In the genomic region with DNA sequence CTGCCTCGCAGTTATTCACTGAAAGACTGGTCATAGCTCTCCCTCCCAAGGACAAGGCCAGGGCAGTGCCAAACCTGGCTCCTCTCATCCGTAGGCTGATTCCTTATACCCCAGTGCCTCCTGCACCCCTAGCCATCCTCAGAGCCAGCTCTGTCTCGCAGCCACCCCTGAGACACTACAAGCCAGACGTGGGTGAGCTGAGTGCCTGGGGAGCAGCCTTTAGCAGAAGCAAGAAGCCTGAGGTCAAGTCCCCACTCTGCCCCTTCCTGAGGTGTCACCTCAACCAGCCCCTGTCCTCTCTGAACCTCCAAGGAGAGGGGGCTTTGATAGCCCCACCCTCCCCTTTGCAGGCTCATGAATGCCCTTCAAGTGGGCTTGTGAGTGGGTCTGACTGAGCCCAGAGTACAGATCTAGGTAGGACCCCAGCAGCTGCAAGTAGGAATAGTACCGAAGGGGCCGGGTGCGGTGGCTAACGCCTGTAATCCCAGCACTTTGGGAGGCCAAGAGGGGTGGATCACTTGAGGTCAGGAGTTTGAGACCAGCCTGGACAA, we compare ENCODE assay signal across 10 cellular contexts. TPM values are rescaled to one million over a fixed set of nuclear protein-coding genes. Genes with fewer than 3 reads are reported as not detected.
DNase-seq lines count a peak whose midpoint lies in the region; ATAC-seq and TF ChIP-seq lines count a peak whose summit lies in the region.
"Had no signal": no experiment of that assay in that cellular context is flagged by ENCODE, and none has a peak within 500 bp of the region (broad histone marks: within the 10 kb centered on the region; RNA-seq: fewer than 3 reads in every experiment).

No MANE protein-coding gene starts in this region.

- no peak for DNase-seq in T-helper 1 cell
- DNase-seq in stomach, result no peak
- DNase-seq in NCI-H526 treated with DMSO at 0.1 percent for 48 hours (lab: John Stamatoyannopoulos, UW), result no peak
- DNase-seq in nucleus accumbens (lab: John Stamatoyannopoulos, UW), result no peak
- DNase-seq in cerebellar cortex (ENCODE audit: low spot score), result no peak

- no peak overlapping the region for H3K9ac ChIP-seq in iPS-18a (ENCODE audit: low read length)

- H3K9me3 ChIP-seq in iPS-18a (ENCODE audit: control insufficient read depth, low read depth, low read length) (no peaks in the 10 kb centered on the region), stomach (no peaks in the 10 kb centered on the region)
- H3K9me3 ChIP-seq: mucosa of descending colon had no signal

- H3K4me3 ChIP-seq in iPS-18a (ENCODE audit: low read length), result peak overlapping the region; percentile 82
- H3K4me3 ChIP-seq in stomach, result peak overlapping the region; percentile 90 to 99 (median 93)

- peaks cover 3% of the 10 kb centered on the region for H3K4me1 ChIP-seq in iPS-18a (ENCODE audit: control insufficient read depth, low read depth, low read length)
- peaks cover 27 to 66% (median 57%) of the 10 kb centered on the region in 4 donors for H3K4me1 ChIP-seq in stomach

- peaks cover 16% of the 10 kb centered on the region for H3K36me3 Mint-ChIP-seq in T-helper 1 cell treated with Interleukin-12 subunit alpha and Interleukin-12 subunit beta and Interleukin-4 antibody, amounts not matched to agents 30 μg/mL and 1 μg/mL, for 36 hours (ENCODE audit: low read depth)
- peaks cover 22% of the 10 kb centered on the region for H3K36me3 Mint-ChIP-seq in activated T-helper 17 cell treated with anti-CD3 and anti-CD28 coated beads, Interleukin-2, amount 50 U/mL, for 72 hours (ENCODE audit: low read depth)

- peaks cover 24% of the 10 kb centered on the region for H3K4me1 Mint-ChIP-seq in T-helper 1 cell treated with Interleukin-12 subunit alpha and Interleukin-12 subunit beta and Interleukin-4 antibody, amounts not matched to agents 30 μg/mL and 1 μg/mL, for 36 hours (ENCODE audit: low read depth)
- peaks cover 20% of the 10 kb centered on the region for H3K4me1 Mint-ChIP-seq in activated T-helper 17 cell treated with anti-CD3 and anti-CD28 coated beads, Interleukin-2, amount 50 U/mL, for 72 hours

- TF ChIP-seq CTCF in stomach (IDR thresholded peaks at IDR 0.05), result no peak

- H3K27me3 ChIP-seq in iPS-18a (ENCODE audit: control insufficient read depth, insufficient read depth, low read length) (no peaks in the 10 kb centered on the region), stomach (no peaks in the 10 kb centered on the region)

- peak overlapping the region; percentile 90 for H3K4me3 Mint-ChIP-seq in T-helper 1 cell treated with Interleukin-12 subunit alpha and Interleukin-12 subunit beta and Interleukin-4 antibody, amounts not matched to agents 30 μg/mL and 1 μg/mL, for 36 hours
- peak overlapping the region; percentile 99 for H3K4me3 Mint-ChIP-seq in activated T-helper 17 cell treated with anti-CD3 and anti-CD28 coated beads, Interleukin-2, amount 50 U/mL, for 72 hours

- intact Hi-C loops in stomach (cut with DNase I; ENCODE audit: low total_unique reads), result no loop called here

- H3K36me3 ChIP-seq in iPS-18a (ENCODE audit: control insufficient read depth, low read depth, low read length) (no peaks in the 10 kb centered on the region), stomach (peaks cover 0 to 29% (median 17%) of the 10 kb centered on the region in 4 donors)

- H3K27me3 Mint-ChIP-seq in T-helper 1 cell treated with Interleukin-12 subunit alpha and Interleukin-12 subunit beta and Interleukin-4 antibody, amounts not matched to agents 30 μg/mL and 1 μg/mL, for 36 hours (ENCODE audit: low read depth), result no peaks in the 10 kb centered on the region
- H3K27me3 Mint-ChIP-seq in activated T-helper 17 cell treated with anti-CD3 and anti-CD28 coated beads, Interleukin-2, amount 50 U/mL, for 72 hours, result no peaks in the 10 kb centered on the region

- H3K27ac Mint-ChIP-seq in T-helper 1 cell treated with Interleukin-12 subunit alpha and Interleukin-12 subunit beta and Interleukin-4 antibody, amounts not matched to agents 30 μg/mL and 1 μg/mL, for 36 hours, result peak overlapping the region; percentile 90
- H3K27ac Mint-ChIP-seq in activated T-helper 17 cell treated with anti-CD3 and anti-CD28 coated beads, Interleukin-2, amount 50 U/mL, for 72 hours, result peak overlapping the region; percentile 99

- H3K27ac ChIP-seq in iPS-18a (ENCODE audit: low read length) (no peak overlapping the region), stomach (peak overlapping the region in 4 of 5 donors; percentile 88 to 93 (median 90))

- no peak for TF ChIP-seq POLR2A in stomach (IDR thresholded peaks at IDR 0.05)

- ATAC-seq in activated T-helper 17 cell treated with anti-CD3 and anti-CD28 coated beads, Interleukin-2, amount 50 U/mL, for 72 hours (replicated peaks), result no peak

- H3K9me3 Mint-ChIP-seq in T-helper 1 cell treated with Interleukin-12 subunit alpha and Interleukin-12 subunit beta and Interleukin-4 antibody, amounts not matched to agents 30 μg/mL and 1 μg/mL, for 36 hours, result no peaks in the 10 kb centered on the region
- no peaks in the 10 kb centered on the region for H3K9me3 Mint-ChIP-seq in activated T-helper 17 cell treated with anti-CD3 and anti-CD28 coated beads, Interleukin-2, amount 50 U/mL, for 72 hours

- WGBS in stomach, 5 donors, result 60 to 67% (median 63%) methylated on average over 8 of the region's 8 CpGs

- no peak for TF ChIP-seq EP300 in stomach (IDR thresholded peaks at IDR 0.05)

RNA-seq across cellular contexts. Expression of gene AKAP8L, which starts 14.8 kb away (rescaled TPM):
- 10 to 100 TPM; 64.8 to 68.4 TPM for total RNA-seq in activated T-helper 17 cell treated with anti-CD3 and anti-CD28 coated beads, Interleukin-2, amount 50 U/mL, for 72 hours
- 100 to 1,000 TPM in 3 of 5 donors, 10 to 100 TPM in 2; 67.8 to 320 (median 120) TPM for total RNA-seq in stomach
- polyA plus RNA-seq in stomach, result 100 to 1,000 TPM in 1 of 3 donors, 10 to 100 TPM in 2; 73.4 to 106 (median 73.7) TPM

RNA-seq across cellular contexts. Expression of gene WIZ, which starts 16.2 kb away (rescaled TPM):
- total RNA-seq in activated T-helper 17 cell treated with anti-CD3 and anti-CD28 coated beads, Interleukin-2, amount 50 U/mL, for 72 hours, result 10 to 100 TPM; 27.7 to 30.0 TPM
- total RNA-seq in stomach, result 100 to 1,000 TPM in 1 of 5 donors, 10 to 100 TPM in 4; 15.2 to 124 (median 60.3) TPM
- 10 to 100 TPM; 13.9 to 16.1 (median 14.2) TPM for polyA plus RNA-seq in stomach

RNA-seq across cellular contexts. Expression of gene RASAL3, which starts 30.8 kb away (rescaled TPM):
- total RNA-seq in activated T-helper 17 cell treated with anti-CD3 and anti-CD28 coated beads, Interleukin-2, amount 50 U/mL, for 72 hours, result 100 to 1,000 TPM; 126 to 134 TPM
- 10 to 100 TPM in 2 of 5 donors, 1 to 10 TPM in 3; 1.1 to 21.2 (median 7.8) TPM for total RNA-seq in stomach
- polyA plus RNA-seq in stomach, result 1 to 10 TPM; 2.1 to 3.5 (median 2.5) TPM

RNA-seq across cellular contexts. Expression of gene PGLYRP2, which starts 45.7 kb away (rescaled TPM):
- total RNA-seq in activated T-helper 17 cell treated with anti-CD3 and anti-CD28 coated beads, Interleukin-2, amount 50 U/mL, for 72 hours, result under 1 TPM in 1 of 2 donors, not detected in 1; 0.11 TPM
- not detected for total RNA-seq in stomach
- not detected for polyA plus RNA-seq in stomach
- total RNA-seq: mucosa of descending colon; T-helper 2 cell treated with Interferon-gamma antibody and Interleukin-4, amounts not matched to agents 100 ng/mL and 5 ng/mL, for 36 hours had no signal

RNA-seq across cellular contexts. Expression of gene AKAP8, which starts 54.0 kb away (rescaled TPM):
- 10 to 100 TPM; 48.5 to 62.5 TPM for total RNA-seq in activated T-helper 17 cell treated with anti-CD3 and anti-CD28 coated beads, Interleukin-2, amount 50 U/mL, for 72 hours
- total RNA-seq in stomach, result 10 to 100 TPM; 19.8 to 38.7 (median 23.7) TPM
- polyA plus RNA-seq in stomach, result 10 to 100 TPM in 2 of 3 donors, 1 to 10 TPM in 1; 9.5 to 14.1 (median 13.7) TPM

Comparison
In these comparisons a context has a peak if more than half of its experiments do, and no peak if none do; other contexts are left out.
1. RNA of gene RASAL3, which starts 30.8 kb away (total RNA-seq): 126 to 134 TPM in activated T-helper 17 cell treated with anti-CD3 and anti-CD28 coated beads, Interleukin-2, amount 50 U/mL, for 72 hours; 1.1 to 21.2 TPM in stomach; every median in the first group is over 4 times any median in the second.